Comparison of ENCODE assay signal across 8 cellular contexts in genomic region chr10:133261726-133262325, GRCh38. TPM values are rescaled to one million over a fixed set of nuclear protein-coding genes. Genes with fewer than 3 reads are reported as not detected.
DNase-seq lines count a peak whose midpoint lies in the region; ATAC-seq and TF ChIP-seq lines count a peak whose summit lies in the region.

No MANE protein-coding gene starts in this region.

- in situ Hi-C loops in GM18951 (cut with MboI; ENCODE audit: low sequenced_read_pairs, unreplicated experiment) = no loop called here

- H3K36me3 ChIP-seq in endodermal cell (ENCODE audit: control insufficient read depth, insufficient read depth, low read length) (no peaks in the 10 kb centered on the region), mesodermal cell (ENCODE audit: control insufficient read depth, insufficient read depth, low read length) (no peaks in the 10 kb centered on the region)

- peak; percentile 54 for ATAC-seq in HG03135 (IDR thresholded peaks at IDR 0.05; ENCODE audit: unreplicated experiment)

- H3K9me3 ChIP-seq in endodermal cell (ENCODE audit: control insufficient read depth, low read length) = no peaks in the 10 kb centered on the region
- no peaks in the 10 kb centered on the region for H3K9me3 ChIP-seq in mesodermal cell (ENCODE audit: control insufficient read depth, low read length)

- H3K36me3 Mint-ChIP-seq in endodermal cell (ENCODE audit: low read depth) = no peaks in the 10 kb centered on the region

- H3K4me1 Mint-ChIP-seq in endodermal cell = peaks cover 7% of the 10 kb centered on the region

- H3K9me3 Mint-ChIP-seq in endodermal cell = no peaks in the 10 kb centered on the region

- H3K27me3 ChIP-seq in endodermal cell (ENCODE audit: control insufficient read depth, insufficient read depth, low read length, poor library complexity, severe bottlenecking) = peaks cover 16% of the 10 kb centered on the region

- DNase-seq in AG20443 (ENCODE audit: low spot score) (peak; percentile 92), NOMO-1 treated with DMSO at 0.1 percent for 48 hours (lab: John Stamatoyannopoulos, UW; ENCODE audit: unreplicated experiment) (peak; percentile 57), endodermal cell (peak; percentile 88)
- peak; percentile 44 for DNase-seq in activated CD8-positive, alpha-beta memory T cell treated with anti-CD3 and anti-CD28 coated beads, Interleukin-2, amount 50 U/mL, for 24 hours (ENCODE audit: extremely low read depth)
- peak; percentile 73 to 77 for DNase-seq in stimulated activated CD8-positive, alpha-beta memory T cell treated with anti-CD3 and anti-CD28 coated beads, Interleukin-2, amount 100 ng/mL, for 1 hour (ENCODE audit: low read depth in 2 of 2)

- H3K4me3 ChIP-seq in endodermal cell (ENCODE audit: low read length) = peak overlapping the region; percentile 75
- H3K4me3 ChIP-seq in mesodermal cell (ENCODE audit: extremely low read depth, insufficient read depth, low read length, poor library complexity, severe bottlenecking) = peak overlapping the region; percentile 57

- H3K4me1 ChIP-seq in endodermal cell (ENCODE audit: control insufficient read depth, insufficient read depth, low read length) (peaks cover 3% of the 10 kb centered on the region), mesodermal cell (ENCODE audit: control insufficient read depth, insufficient read depth, low read length, poor library complexity, severe bottlenecking) (peaks cover 26% of the 10 kb centered on the region)

- H3K27ac Mint-ChIP-seq in endodermal cell = no peak overlapping the region

- peak overlapping the region; percentile 11 for H3K9ac ChIP-seq in endodermal cell (ENCODE audit: extremely low read depth, low read length, poor library complexity, severe bottlenecking)

- TF ChIP-seq CTCF in endodermal cell (conservative IDR thresholded peaks at IDR 0.05) = no peak

- peak; percentile 67 for TF ChIP-seq POLR2A in GM18951 (IDR thresholded peaks at IDR 0.05; ENCODE audit: extremely low read depth, insufficient read depth, insufficient read length)

- WGBS in endodermal cell (ENCODE audit: insufficient coverage in 1 of 2, insufficient read length in 1 of 2), 2 experiments = 0 to 1% methylated on average over 25 to 78 of the region's 79 CpGs
- WGBS in mesodermal cell (ENCODE audit: insufficient coverage in 2 of 2), 2 experiments = 0% methylated on average over 28 to 33 of the region's 79 CpGs

- peak overlapping the region; percentile 56 for H3K4me3 Mint-ChIP-seq in endodermal cell

- H3K27ac ChIP-seq in endodermal cell (ENCODE audit: low read depth, low read length) (no peak overlapping the region), mesodermal cell (ENCODE audit: low read depth, low read length, severe bottlenecking) (no peak overlapping the region)

- H3K27me3 Mint-ChIP-seq in endodermal cell (ENCODE audit: insufficient read depth) = peaks cover 42% of the 10 kb centered on the region

RNA-seq across cellular contexts. Expression of gene ADAM8, which starts 14.8 kb away (rescaled TPM):
- total RNA-seq in endodermal cell = 1 to 10 TPM; 3.7 to 5.5 TPM
- 1.7 TPM for polyA plus RNA-seq in endodermal cell (2013, experiment 1 of 2)
- 1.2 TPM for polyA plus RNA-seq in endodermal cell (2013, experiment 2 of 2)
- polyA plus RNA-seq in mesodermal cell (2013, experiment 1 of 2) = 1.1 TPM
- polyA plus RNA-seq in mesodermal cell (2013, experiment 2 of 2) = 1.9 TPM

RNA-seq across cellular contexts. Expression of gene VENTX, which starts 24.2 kb away (rescaled TPM):
- total RNA-seq in endodermal cell = 10 to 100 TPM in 1 of 2 donors, 1 to 10 TPM in 1; 5.5 to 14.2 TPM
- 1.7 TPM for polyA plus RNA-seq in endodermal cell (2013, experiment 1 of 2)
- 0.99 TPM for polyA plus RNA-seq in endodermal cell (2013, experiment 2 of 2)
- 0.37 TPM for polyA plus RNA-seq in mesodermal cell (2013, experiment 1 of 2)
- 0.25 TPM for polyA plus RNA-seq in mesodermal cell (2013, experiment 2 of 2)

RNA-seq across cellular contexts. Expression of gene UTF1, which starts 31.8 kb away (rescaled TPM):
- 1 to 10 TPM in 1 of 2 donors, not detected in 1; 1.5 TPM for total RNA-seq in endodermal cell
- 1.1 TPM for polyA plus RNA-seq in endodermal cell (2013, experiment 1 of 2)
- 0.54 TPM for polyA plus RNA-seq in endodermal cell (2013, experiment 2 of 2)
- polyA plus RNA-seq in mesodermal cell (2013, experiment 1 of 2) = not detected
- not detected for polyA plus RNA-seq in mesodermal cell (2013, experiment 2 of 2)

RNA-seq across cellular contexts. Expression of gene TUBGCP2, which starts 46.8 kb away (rescaled TPM):
- 10 to 100 TPM; 52.8 to 63.0 TPM for total RNA-seq in endodermal cell
- polyA plus RNA-seq in endodermal cell (2013, experiment 1 of 2) = 51.3 TPM
- 46.4 TPM for polyA plus RNA-seq in endodermal cell (2013, experiment 2 of 2)
- polyA plus RNA-seq in mesodermal cell (2013, experiment 1 of 2) = 53.7 TPM
- 48.5 TPM for polyA plus RNA-seq in mesodermal cell (2013, experiment 2 of 2)

RNA-seq across cellular contexts. Expression of gene ZNF511, which starts 46.9 kb away (rescaled TPM):
- 10 to 100 TPM; 48.1 to 57.6 TPM for total RNA-seq in endodermal cell
- 30.8 TPM for polyA plus RNA-seq in endodermal cell (2013, experiment 1 of 2)
- polyA plus RNA-seq in endodermal cell (2013, experiment 2 of 2) = 30.8 TPM
- polyA plus RNA-seq in mesodermal cell (2013, experiment 1 of 2) = 29.6 TPM
- polyA plus RNA-seq in mesodermal cell (2013, experiment 2 of 2) = 30.6 TPM
